Comparison of ENCODE assay signal across 1 cellular context in genomic region chr2:208329485-208329884, GRCh38.
TF ChIP-seq lines count a peak whose summit lies in the region.

No MANE protein-coding gene starts in this region.

TF ChIP-seq in GM23338, 12 proteins besides CTCF, POLR2A, EP300 and RAD21:
- TF ChIP-seq ZNF462 (CRISPR knock-in tag; IDR thresholded peaks at IDR 0.05) (no peak), CREB1 (CRISPR knock-in tag; IDR thresholded peaks at IDR 0.05; ENCODE audit: low read depth) (no peak), POLR2AphosphoS5 (IDR thresholded peaks at IDR 0.05; ENCODE audit: low read depth) (no peak), EZH2phosphoT487 (IDR thresholded peaks at IDR 0.05; ENCODE audit: unreplicated experiment) (no peak)
TF ChIP-seq in GM23338: peak in this region for 0.
